8 cellular contexts compared by ENCODE assay signal in genomic region chr9:105245720-105246161, GRCh38. TPM values are rescaled to one million over a fixed set of nuclear protein-coding genes. Genes with fewer than 3 reads are reported as not detected.
DNase-seq lines count a peak whose midpoint lies in the region; TF ChIP-seq lines count a peak whose summit lies in the region.

No MANE protein-coding gene starts in this region.

- H3K4me3 Mint-ChIP-seq in chondrocyte (ENCODE audit: unreplicated experiment), result peak overlapping the region; percentile 82

- DNase-seq in AG04449 (ENCODE audit: low read depth, low spot score) (no peak), HT-29 (ENCODE audit: low spot score) (peak; percentile 52), chondrocyte (ENCODE audit: low spot score) (no peak), NCI-H524 (lab: John Stamatoyannopoulos, UW) (no peak), HPDE6-E6E7 (ENCODE audit: extremely low spot score) (no peak), NCI-H1694 treated with DMSO at 0.1 percent for 48 hours (lab: John Stamatoyannopoulos, UW) (no peak)
- DNase-seq in stimulated activated CD8-positive, alpha-beta memory T cell treated with anti-CD3 and anti-CD28 coated beads, Interleukin-4, amount 100 ng/mL, for 48 hours, result no peak

- peak overlapping the region; percentile 75 for H3K27ac Mint-ChIP-seq in chondrocyte (ENCODE audit: unreplicated experiment)

- CTCF ChIA-PET in AG04449 (lab: Yijun Ruan, JAX), result interaction anchor here (1.0 to 2.0 kb wide), 3 partner anchors 23 to 170 kb away, joined by 3 to 5 read pairs (median 4); no protein-coding TSS in a partner anchor

- no peaks in the 10 kb centered on the region for H3K9me3 ChIP-seq in mucosa of stomach (ENCODE audit: control insufficient read depth, low read length)

- TF ChIP-seq CTCF in AG04449 (IDR thresholded peaks at IDR 0.05; ENCODE audit: insufficient read depth, low read length, missing control alignments) (no peak), chondrocyte (IDR thresholded peaks at IDR 0.05) (no peak)

- H3K4me1 Mint-ChIP-seq in chondrocyte (ENCODE audit: low read depth), result peaks cover 30% of the 10 kb centered on the region

- no peaks in the 10 kb centered on the region for H3K27me3 ChIP-seq in mucosa of stomach (ENCODE audit: control insufficient read depth, insufficient read depth, low read length)

- peak overlapping the region; percentile 98 for H3K9ac ChIP-seq in mucosa of stomach (ENCODE audit: low read length)

- POLR2A ChIA-PET in AG04449 (lab: Yijun Ruan, JAX), result no interaction called here

- H3K4me1 ChIP-seq in mucosa of stomach (ENCODE audit: control insufficient read depth, insufficient read depth, low read length), result peaks cover 28% of the 10 kb centered on the region

- no peaks in the 10 kb centered on the region for H3K36me3 Mint-ChIP-seq in chondrocyte (ENCODE audit: low read depth)

- H3K36me3 ChIP-seq in mucosa of stomach (ENCODE audit: control insufficient read depth, insufficient read depth, low read length), result no peaks in the 10 kb centered on the region

- H3K9me3 Mint-ChIP-seq in chondrocyte (ENCODE audit: low read depth), result no peaks in the 10 kb centered on the region

- peak overlapping the region; percentile 78 for H3K4me3 ChIP-seq in AG04449 (ENCODE audit: low read depth, low read length)
- peak overlapping the region; percentile 94 for H3K4me3 ChIP-seq in mucosa of stomach (ENCODE audit: low read length)

- peaks cover 10% of the 10 kb centered on the region for H3K27me3 Mint-ChIP-seq in chondrocyte (ENCODE audit: low read depth)

RNA-seq across cellular contexts. Expression of gene SLC44A1, which starts 1.3 kb away (rescaled TPM):
- 37.3 and 43.7 TPM in 2 replicates for total RNA-seq in HT-29 (2014; rRNA removed; shearing (Covaris generic))
- total RNA-seq in chondrocyte, result 17.1 to 34.5 TPM (median 18.6 TPM) in 3 replicates
